In genomic region chr19:45771331-45771933, GRCh38 we compare ENCODE assay signal across 10 cellular contexts. TPM values are rescaled to one million over a fixed set of nuclear protein-coding genes. Genes with fewer than 3 reads are reported as not detected.
DNase-seq lines count a peak whose midpoint lies in the region; ATAC-seq and TF ChIP-seq lines count a peak whose summit lies in the region.
"Had no signal": no experiment of that assay in that cellular context is flagged by ENCODE, and none has a peak within 500 bp of the region (broad histone marks: within the 10 kb centered on the region; RNA-seq: fewer than 3 reads in every experiment).

No MANE protein-coding gene starts in this region.

- H3K9me3 ChIP-seq in CD8-positive, alpha-beta memory T cell (ENCODE audit: low read length), result no peaks in the 10 kb centered on the region
- no peaks in the 10 kb centered on the region for H3K9me3 ChIP-seq in PC-3 (ENCODE audit: low read length)

- intact Hi-C loops in PC-3 (cut with micrococcal nuclease) (no loop called here), left cardiac atrium (cut with DNase I) (no loop called here)

- TF ChIP-seq CTCF in PC-3 (conservative IDR thresholded peaks at IDR 0.05; ENCODE audit: low read depth, low read length) (no peak), progenitor cell of endocrine pancreas (IDR thresholded peaks at IDR 0.05; ENCODE audit: unreplicated experiment) (no peak)

- 0 out of 2 replicates have a peak overlapping the region, but pooled peaks have one; percentile 45 for H2AFZ ChIP-seq in PC-3 (ENCODE audit: low read length)

- no peaks in the 10 kb centered on the region for H3K4me1 ChIP-seq in CD8-positive, alpha-beta memory T cell (ENCODE audit: insufficient read depth, low read length)
- peaks cover 28% of the 10 kb centered on the region; the same call in 1 of the 2 replicates for H3K4me1 ChIP-seq in PC-3 (ENCODE audit: insufficient read depth, low read length)

- no peaks in the 10 kb centered on the region for H4K20me1 ChIP-seq in PC-3 (ENCODE audit: low read length)

- H3K4me3 Mint-ChIP-seq in CD8-positive, alpha-beta memory T cell, result peak overlapping the region in 6 of 7 donors; percentile 29 to 52 (median 45)
- H3K4me3 Mint-ChIP-seq in progenitor cell of endocrine pancreas (ENCODE audit: low read depth), result peak overlapping the region; percentile 41

- peaks cover 7 to 29% (median 12%) of the 10 kb centered on the region in 3 donors for H3K4me1 Mint-ChIP-seq in CD8-positive, alpha-beta memory T cell
- peaks cover 16% of the 10 kb centered on the region for H3K4me1 Mint-ChIP-seq in progenitor cell of endocrine pancreas (ENCODE audit: low read depth)

- no peak overlapping the region for H3K27ac ChIP-seq in CD8-positive, alpha-beta memory T cell (ENCODE audit: low read depth, low read length)
- no peak overlapping the region for H3K27ac ChIP-seq in PC-3 (ENCODE audit: low read length)

- peak overlapping the region; percentile 96 for H3K4me2 ChIP-seq in PC-3 (ENCODE audit: low read length)

- BruUV-seq in PC-3 (replicated peaks; lab: Mats Ljungman, UMichigan), result no TSS peak

- no peaks in the 10 kb centered on the region for H3F3A ChIP-seq in PC-3 (ENCODE audit: low read length, unreplicated experiment)

- 0 out of 2 replicates have a peak overlapping the region, but pooled peaks have one; percentile 27 for H3K9ac ChIP-seq in PC-3 (ENCODE audit: low read length)

- ATAC-seq in PC-3 (no peak), left cardiac atrium (no peak), GM18511 (IDR thresholded peaks at IDR 0.05; ENCODE audit: unreplicated experiment) (no peak), HG03439 (IDR thresholded peaks at IDR 0.05; ENCODE audit: unreplicated experiment) (no peak)

- H3K79me2 ChIP-seq in PC-3 (ENCODE audit: low read length), result no peaks in the 10 kb centered on the region

- no peaks in the 10 kb centered on the region for H3K27me3 ChIP-seq in CD8-positive, alpha-beta memory T cell (ENCODE audit: insufficient read depth, low read length, poor library complexity, severe bottlenecking)
- no peaks in the 10 kb centered on the region for H3K27me3 ChIP-seq in PC-3 (ENCODE audit: low read length)

- H3K27ac Mint-ChIP-seq in CD8-positive, alpha-beta memory T cell, result peak overlapping the region in 2 of 8 donors; percentile 38 to 100
- H3K27ac Mint-ChIP-seq in progenitor cell of endocrine pancreas, result peak overlapping the region; percentile 31

- CTCF ChIA-PET in CD8-positive, alpha-beta memory T cell (lab: Charles Lee), result interaction anchor here (1.1 to 5.2 kb wide), 4 partner anchors 8 to 91 kb away, joined by 3 to 182 read pairs (median 10); partner anchors contain the start of gene DMWD
- CTCF ChIA-PET in PC-3 (lab: Charles Lee), result interaction anchor here (1.3 to 2.4 kb wide), 2 partner anchors 8 to 54 kb away, joined by 10 to 19 read pairs; no protein-coding TSS in a partner anchor

- peaks cover 0 to 10% (median 0%) of the 10 kb centered on the region in 3 donors for H3K36me3 Mint-ChIP-seq in CD8-positive, alpha-beta memory T cell
- peaks cover 14% of the 10 kb centered on the region for H3K36me3 Mint-ChIP-seq in progenitor cell of endocrine pancreas (ENCODE audit: insufficient read depth)

- no peak overlapping the region for H3K4me3 ChIP-seq in CD8-positive, alpha-beta memory T cell (ENCODE audit: low read length)
- H3K4me3 ChIP-seq in PC-3 (ENCODE audit: low read length), result peak overlapping the region; percentile 71

- no peak for DNase-seq in CD8-positive, alpha-beta memory T cell
- DNase-seq in PC-3 (no peak), left cardiac atrium (peak; percentile 43), progenitor cell of endocrine pancreas (ENCODE audit: low spot score, unreplicated experiment) (no peak), SW 1271 (lab: John Stamatoyannopoulos, UW) (no peak), UCSD-AML1 (lab: John Stamatoyannopoulos, UW; ENCODE audit: unreplicated experiment) (no peak)

- POLR2A ChIA-PET in CD8-positive, alpha-beta memory T cell (lab: Charles Lee), result interaction anchor here (1.1 to 4.2 kb wide), 5 partner anchors 10 to 54 kb away, joined by 3 to 36 read pairs (median 4); partner anchors contain the start of gene DMWD
- POLR2A ChIA-PET in PC-3 (lab: Charles Lee; ENCODE audit: unreplicated experiment), result interaction anchor here (0.6 kb wide), 1 partner anchor 11 kb away, joined by 6 read pairs; the partner anchor contains the start of gene DMPK

- no peaks in the 10 kb centered on the region for H3K9me3 Mint-ChIP-seq in CD8-positive, alpha-beta memory T cell
- no peaks in the 10 kb centered on the region for H3K9me3 Mint-ChIP-seq in progenitor cell of endocrine pancreas (ENCODE audit: low read depth)

- no peaks in the 10 kb centered on the region for H3K9me2 ChIP-seq in PC-3 (replicated peaks; ENCODE audit: low read length)

- no peaks in the 10 kb centered on the region for H3K36me3 ChIP-seq in CD8-positive, alpha-beta memory T cell (ENCODE audit: insufficient read depth, low read length)
- H3K36me3 ChIP-seq in PC-3 (ENCODE audit: low read depth, low read length), result no peaks in the 10 kb centered on the region

- peaks cover 0 to 2% of the 10 kb centered on the region in 2 donors for H3K27me3 Mint-ChIP-seq in CD8-positive, alpha-beta memory T cell
- no peaks in the 10 kb centered on the region for H3K27me3 Mint-ChIP-seq in progenitor cell of endocrine pancreas

RNA-seq across cellular contexts. Expression of gene SIX5, which starts 2.4 kb away (rescaled TPM):
- 1 to 10 TPM; 2.5 to 2.6 TPM for total RNA-seq in CD8-positive, alpha-beta memory T cell
- polyA plus RNA-seq in CD8-positive, alpha-beta memory T cell, result 0.23 TPM
- total RNA-seq in PC-3 (2014; rRNA removed) (9.3 and 13.6 TPM in 2 replicates), left cardiac atrium (10 to 100 TPM; 15.6 to 21.1 TPM), progenitor cell of endocrine pancreas (36.9 and 42.3 TPM in 2 replicates)

RNA-seq across cellular contexts. Expression of gene DMPK, which starts 10.9 kb away (rescaled TPM):
- total RNA-seq in CD8-positive, alpha-beta memory T cell, result 10 to 100 TPM; 27.1 to 28.2 TPM
- polyA plus RNA-seq in CD8-positive, alpha-beta memory T cell, result 1.6 TPM
- total RNA-seq in PC-3 (2014; rRNA removed), result 18.3 and 18.9 TPM in 2 replicates
- 100 to 1,000 TPM; 200 to 241 TPM for total RNA-seq in left cardiac atrium
- total RNA-seq in progenitor cell of endocrine pancreas, result 117 and 122 TPM in 2 replicates

RNA-seq across cellular contexts. Expression of gene DMWD, which starts 21.2 kb away (rescaled TPM):
- 10 to 100 TPM; 57.6 to 62.9 TPM for total RNA-seq in CD8-positive, alpha-beta memory T cell
- 25.6 TPM for polyA plus RNA-seq in CD8-positive, alpha-beta memory T cell
- total RNA-seq in PC-3 (2014; rRNA removed), result 34.9 and 50.3 TPM in 2 replicates
- total RNA-seq in left cardiac atrium, result 10 to 100 TPM; 55.3 to 57.7 TPM
- total RNA-seq in progenitor cell of endocrine pancreas, result 99.4 and 108 TPM in 2 replicates

RNA-seq across cellular contexts. Expression of gene MEIOSIN, which starts 38.2 kb away (rescaled TPM):
- total RNA-seq in CD8-positive, alpha-beta memory T cell, result not detected
- polyA plus RNA-seq in CD8-positive, alpha-beta memory T cell, result not detected
- not detected in 2 replicates for total RNA-seq in PC-3 (2014; rRNA removed)
- total RNA-seq in left cardiac atrium, result under 1 TPM; 0.21 to 0.24 TPM
- not detected in 2 replicates for total RNA-seq in progenitor cell of endocrine pancreas
- total RNA-seq: dermis microvascular lymphatic vessel endothelial cell, pulmonary artery endothelial cell had no signal

RNA-seq across cellular contexts. Expression of gene FBXO46, which starts 40.7 kb away (rescaled TPM):
- 10 to 100 TPM; 25.2 to 30.4 TPM for total RNA-seq in CD8-positive, alpha-beta memory T cell
- polyA plus RNA-seq in CD8-positive, alpha-beta memory T cell, result 21.1 TPM
- total RNA-seq in PC-3 (2014; rRNA removed), result 12.8 and 16.1 TPM in 2 replicates
- total RNA-seq in left cardiac atrium, result 10 to 100 TPM in 1 of 2 donors, 1 to 10 TPM in 1; 9.6 to 10.8 TPM
- total RNA-seq in progenitor cell of endocrine pancreas, result 41.6 and 44.7 TPM in 2 replicates
